ENCODE assay signal across 1 cellular context in the genomic region with DNA sequence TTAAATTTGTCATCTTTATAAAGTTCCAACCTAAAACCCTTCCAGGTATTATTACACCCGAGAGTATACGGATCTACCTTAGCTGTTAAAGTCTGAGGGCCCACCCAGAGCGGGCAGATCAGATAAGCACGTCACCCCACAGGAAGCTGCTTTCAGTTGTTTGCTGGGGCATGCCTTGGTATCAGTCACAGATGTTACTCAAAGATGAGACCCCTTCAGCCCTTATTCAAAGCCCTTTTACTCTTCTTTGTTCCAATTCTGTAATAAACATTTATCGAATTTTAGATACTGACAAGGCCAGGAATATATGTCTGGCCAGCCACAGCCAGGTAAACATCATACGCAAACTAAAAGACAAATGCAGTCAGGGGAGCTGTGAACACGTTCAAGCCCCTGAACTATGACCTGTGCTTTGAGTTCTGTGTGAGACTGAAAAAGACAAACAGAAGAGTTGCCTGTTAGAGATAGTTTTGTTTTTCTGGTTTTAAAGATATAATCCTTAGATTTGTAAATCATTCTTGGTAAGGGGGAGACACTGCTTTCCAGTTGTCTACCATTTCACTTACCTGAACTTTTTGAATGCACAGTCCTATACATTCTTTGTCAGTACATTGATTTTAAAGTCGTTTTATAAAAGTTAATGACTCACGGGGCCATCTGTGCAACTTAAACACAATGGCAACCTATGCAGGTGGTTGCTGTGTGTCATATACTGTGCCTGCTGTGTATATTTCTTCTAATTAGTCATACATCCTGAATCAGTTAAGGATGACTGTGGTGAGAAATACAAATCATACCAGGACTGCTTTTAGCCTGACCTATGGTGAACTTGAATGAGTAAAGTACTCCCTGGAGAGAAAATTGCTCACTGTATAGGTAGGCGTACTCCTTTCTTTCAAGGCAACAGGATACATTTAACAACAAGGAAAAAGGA.
TF ChIP-seq lines count a peak whose summit lies in the region.

No MANE protein-coding gene starts in this region.

TF ChIP-seq in GM23338, 12 proteins besides CTCF, POLR2A, EP300 and RAD21 (continued from another document):
- TF ChIP-seq, protein P1, sequence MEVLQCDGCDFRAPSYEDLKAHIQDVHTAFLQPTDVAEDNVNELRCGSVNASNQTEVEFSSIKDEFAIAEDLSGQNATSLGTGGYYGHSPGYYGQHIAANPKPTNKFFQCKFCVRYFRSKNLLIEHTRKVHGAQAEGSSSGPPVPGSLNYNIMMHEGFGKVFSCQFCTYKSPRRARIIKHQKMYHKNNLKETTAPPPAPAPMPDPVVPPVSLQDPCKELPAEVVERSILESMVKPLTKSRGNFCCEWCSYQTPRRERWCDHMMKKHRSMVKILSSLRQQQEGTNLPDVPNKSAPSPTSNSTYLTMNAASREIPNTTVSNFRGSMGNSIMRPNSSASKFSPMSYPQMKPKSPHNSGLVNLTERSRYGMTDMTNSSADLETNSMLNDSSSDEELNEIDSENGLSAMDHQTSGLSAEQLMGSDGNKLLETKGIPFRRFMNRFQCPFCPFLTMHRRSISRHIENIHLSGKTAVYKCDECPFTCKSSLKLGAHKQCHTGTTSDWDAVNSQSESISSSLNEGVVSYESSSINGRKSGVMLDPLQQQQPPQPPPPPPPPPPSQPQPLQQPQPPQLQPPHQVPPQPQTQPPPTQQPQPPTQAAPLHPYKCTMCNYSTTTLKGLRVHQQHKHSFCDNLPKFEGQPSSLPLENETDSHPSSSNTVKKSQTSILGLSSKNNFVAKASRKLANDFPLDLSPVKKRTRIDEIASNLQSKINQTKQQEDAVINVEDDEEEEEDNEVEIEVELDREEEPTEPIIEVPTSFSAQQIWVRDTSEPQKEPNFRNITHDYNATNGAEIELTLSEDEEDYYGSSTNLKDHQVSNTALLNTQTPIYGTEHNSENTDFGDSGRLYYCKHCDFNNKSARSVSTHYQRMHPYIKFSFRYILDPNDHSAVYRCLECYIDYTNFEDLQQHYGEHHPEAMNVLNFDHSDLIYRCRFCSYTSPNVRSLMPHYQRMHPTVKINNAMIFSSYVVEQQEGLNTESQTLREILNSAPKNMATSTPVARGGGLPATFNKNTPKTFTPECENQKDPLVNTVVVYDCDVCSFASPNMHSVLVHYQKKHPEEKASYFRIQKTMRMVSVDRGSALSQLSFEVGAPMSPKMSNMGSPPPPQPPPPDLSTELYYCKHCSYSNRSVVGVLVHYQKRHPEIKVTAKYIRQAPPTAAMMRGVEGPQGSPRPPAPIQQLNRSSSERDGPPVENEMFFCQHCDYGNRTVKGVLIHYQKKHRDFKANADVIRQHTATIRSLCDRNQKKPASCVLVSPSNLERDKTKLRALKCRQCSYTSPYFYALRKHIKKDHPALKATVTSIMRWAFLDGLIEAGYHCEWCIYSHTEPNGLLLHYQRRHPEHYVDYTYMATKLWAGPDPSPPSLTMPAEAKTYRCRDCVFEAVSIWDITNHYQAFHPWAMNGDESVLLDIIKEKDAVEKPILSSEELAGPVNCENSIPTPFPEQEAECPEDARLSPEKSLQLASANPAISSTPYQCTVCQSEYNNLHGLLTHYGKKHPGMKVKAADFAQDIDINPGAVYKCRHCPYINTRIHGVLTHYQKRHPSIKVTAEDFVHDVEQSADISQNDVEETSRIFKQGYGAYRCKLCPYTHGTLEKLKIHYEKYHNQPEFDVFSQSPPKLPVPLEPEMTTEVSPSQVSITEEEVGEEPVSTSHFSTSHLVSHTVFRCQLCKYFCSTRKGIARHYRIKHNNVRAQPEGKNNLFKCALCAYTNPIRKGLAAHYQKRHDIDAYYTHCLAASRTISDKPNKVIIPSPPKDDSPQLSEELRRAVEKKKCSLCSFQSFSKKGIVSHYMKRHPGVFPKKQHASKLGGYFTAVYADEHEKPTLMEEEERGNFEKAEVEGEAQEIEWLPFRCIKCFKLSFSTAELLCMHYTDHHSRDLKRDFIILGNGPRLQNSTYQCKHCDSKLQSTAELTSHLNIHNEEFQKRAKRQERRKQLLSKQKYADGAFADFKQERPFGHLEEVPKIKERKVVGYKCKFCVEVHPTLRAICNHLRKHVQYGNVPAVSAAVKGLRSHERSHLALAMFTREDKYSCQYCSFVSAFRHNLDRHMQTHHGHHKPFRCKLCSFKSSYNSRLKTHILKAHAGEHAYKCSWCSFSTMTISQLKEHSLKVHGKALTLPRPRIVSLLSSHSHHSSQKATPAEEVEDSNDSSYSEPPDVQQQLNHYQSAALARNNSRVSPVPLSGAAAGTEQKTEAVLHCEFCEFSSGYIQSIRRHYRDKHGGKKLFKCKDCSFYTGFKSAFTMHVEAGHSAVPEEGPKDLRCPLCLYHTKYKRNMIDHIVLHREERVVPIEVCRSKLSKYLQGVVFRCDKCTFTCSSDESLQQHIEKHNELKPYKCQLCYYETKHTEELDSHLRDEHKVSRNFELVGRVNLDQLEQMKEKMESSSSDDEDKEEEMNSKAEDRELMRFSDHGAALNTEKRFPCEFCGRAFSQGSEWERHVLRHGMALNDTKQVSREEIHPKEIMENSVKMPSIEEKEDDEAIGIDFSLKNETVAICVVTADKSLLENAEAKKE (CRISPR knock-in tag; IDR thresholded peaks at IDR 0.05): no peak
- TF ChIP-seq JUNB (IDR thresholded peaks at IDR 0.05; ENCODE audit: unreplicated experiment) (no peak), POLR2AphosphoS5 (IDR thresholded peaks at IDR 0.05; ENCODE audit: low read depth) (no peak)
